ENCODE assay signal across 15 cellular contexts in the genomic region with DNA sequence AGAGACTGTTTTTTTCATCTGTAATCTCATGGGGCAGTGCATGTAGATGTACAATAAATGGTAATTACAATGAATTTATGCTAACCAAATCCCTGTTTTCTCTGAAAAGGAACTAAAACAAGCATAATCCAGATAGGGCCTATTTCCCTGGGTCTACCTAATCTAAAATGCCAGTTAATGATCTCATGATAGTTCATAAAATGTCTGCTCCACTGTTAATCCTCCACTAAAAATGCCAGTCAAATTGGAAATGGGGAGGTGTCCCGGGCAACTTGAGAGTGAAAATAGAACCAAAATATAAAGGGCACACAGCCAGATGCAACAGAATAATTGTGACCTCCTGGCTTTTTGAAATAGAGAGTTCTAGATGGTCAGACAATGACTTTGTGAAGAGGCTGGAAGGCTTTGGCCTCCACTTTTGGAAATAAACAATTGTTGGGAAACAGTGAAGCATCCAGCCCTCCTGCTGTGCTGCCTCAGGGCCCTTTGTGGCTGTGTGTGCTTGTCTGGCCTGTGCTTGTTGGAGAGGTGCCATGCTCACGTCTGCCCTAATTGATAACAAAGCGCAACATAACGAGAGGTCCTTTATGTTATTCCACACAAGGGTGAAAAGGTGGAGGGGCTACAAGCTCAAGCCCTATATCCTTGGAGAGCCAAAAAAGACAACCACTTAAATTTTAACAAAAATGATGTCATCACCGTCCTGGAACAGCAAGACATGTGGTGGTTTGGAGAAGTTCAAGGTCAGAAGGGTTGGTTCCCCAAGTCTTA.
DNase-seq lines count a peak whose midpoint lies in the region; ATAC-seq and TF ChIP-seq lines count a peak whose summit lies in the region.
"Had no signal": no experiment of that assay in that cellular context is flagged by ENCODE, and none has a peak within 500 bp of the region (broad histone marks: within the 10 kb centered on the region; RNA-seq: fewer than 3 reads in every experiment).

No MANE protein-coding gene starts in this region.

- no peak overlapping the region for H3K4me3 ChIP-seq in brain microvascular endothelial cell (ENCODE audit: low read depth, low read length)
- H3K4me3 ChIP-seq: mucosa of descending colon, vagina had no signal

- peak; percentile 84 for DNase-seq in COLO668 (lab: John Stamatoyannopoulos, UW; ENCODE audit: unreplicated experiment)
- peak in 75 of 76 experiments; percentile 31 to 94 (median 78) for DNase-seq in HUDEP-2 (lab: John Stamatoyannopoulos, UW; ENCODE audit: unreplicated experiment in 76 of 76)
- DNase-seq in NCI-H69 (lab: John Stamatoyannopoulos, UW): peak; percentile 96
- peak; percentile 9 to 18 for DNase-seq in dermis microvascular lymphatic vessel endothelial cell (ENCODE audit: low read depth in 2 of 2)
- DNase-seq in LoVo (ENCODE audit: low spot score): no peak
- DNase-seq in brain microvascular endothelial cell: no peak
- no peak for DNase-seq in activated CD8-positive, alpha-beta memory T cell treated with anti-CD3 and anti-CD28 coated beads, Interleukin-2, amount 50 U/mL, for 48 hours
- DNase-seq: activated T-cell treated with anti-CD3 and anti-CD28 coated beads for 4 hours; cortex of kidney; mucosa of descending colon; stimulated activated CD4-positive, alpha-beta T cell treated with anti-CD3 and anti-CD28 coated beads, Interleukin-1b, Interleukin-23, amount 100 ng/mL, for 48 hours had no signal

- in situ Hi-C loops in brain microvascular endothelial cell (cut with HindIII; ENCODE audit: low pct_ligation_motif_present, low sequenced_read_pairs): no loop called here

- H3K27ac ChIP-seq in brain microvascular endothelial cell: no peak overlapping the region
- H3K27ac ChIP-seq: KMS-11, vagina had no signal

- H3K27me3 ChIP-seq in brain microvascular endothelial cell (replicated peaks): no peaks in the 10 kb centered on the region
- H3K27me3 ChIP-seq: vagina had no signal

- TF ChIP-seq CTCF in brain microvascular endothelial cell (IDR thresholded peaks at IDR 0.05; ENCODE audit: low read depth, low read length, missing control alignments): no peak

- no peak for ATAC-seq in HG02678 (IDR thresholded peaks at IDR 0.05; ENCODE audit: unreplicated experiment)
- ATAC-seq: activated CD4-positive, CD25-positive, alpha-beta regulatory T cell treated with anti-CD3 and anti-CD28 coated beads, Interleukin-2, amount 50 U/mL, for 24 hours; mucosa of descending colon had no signal

- H3K36me3 ChIP-seq in brain microvascular endothelial cell (replicated peaks): peaks cover 49% of the 10 kb centered on the region

Comparison
In these comparisons a context has a peak if more than half of its experiments do, and no peak if none do; other contexts are left out.
1. DNase-seq: peak in COLO668 (single experiment), HUDEP-2 (75 of 76), NCI-H69 (single experiment) and dermis microvascular lymphatic vessel endothelial cell (2 of 2); none in LoVo (single experiment), brain microvascular endothelial cell (single experiment) and activated CD8-positive, alpha-beta memory T cell treated with anti-CD3 and anti-CD28 coated beads, Interleukin-2, amount 50 U/mL, for 48 hours (single experiment).